8 cellular contexts compared by ENCODE assay signal in genomic region chr3:124887177-124887995, GRCh38. TPM values are rescaled to one million over a fixed set of nuclear protein-coding genes. Genes with fewer than 3 reads are reported as not detected.
A peak's percentile ranks its signal among the peaks of the same experiment; 100 is the strongest.
DNase-seq lines count a peak whose midpoint lies in the region; ATAC-seq, FAIRE-seq and TF ChIP-seq lines count a peak whose summit lies in the region.

Gene ITGB5 (minus strand): TSS chr3:124887365. CDS start chr3:124887000, 365 bp downstream.

- TF ChIP-seq CTCF in PC-9 (conservative IDR thresholded peaks at IDR 0.05) = no peak
- TF ChIP-seq CTCF in heart left ventricle (IDR thresholded peaks at IDR 0.05) = no peak
- TF ChIP-seq CTCF in pancreas (IDR thresholded peaks at IDR 0.05) = no peak

- no peak within 1 kb of the TSS for H2AFZ ChIP-seq in ACC112 (ENCODE audit: low read length, unreplicated experiment)
- peak within 1 kb of the TSS; percentile 93 for H2AFZ ChIP-seq in PC-9

- H3K4me3 ChIP-seq in ACC112 (ENCODE audit: low read depth, low read length) (peak within 1 kb of the TSS; percentile 84), PC-9 (peak within 1 kb of the TSS; percentile 84), heart left ventricle (peak within 1 kb of the TSS; percentile 62 to 99 (median 88)), pancreas (peak within 1 kb of the TSS; percentile 74 to 77 (median 76))

- peaks cover 27% of the 10 kb centered on the region for H3K4me1 ChIP-seq in ACC112 (ENCODE audit: control insufficient read depth, insufficient read depth, low read length, unreplicated experiment)
- peaks cover 41% of the 10 kb centered on the region for H3K4me1 ChIP-seq in PC-9 (replicated peaks; ENCODE audit: insufficient read depth)
- peaks cover 0 to 45% (median 30%) of the 10 kb centered on the region in 12 donors for H3K4me1 ChIP-seq in heart left ventricle
- no peaks in the 10 kb centered on the region for H3K4me1 ChIP-seq in pancreas

- FAIRE-seq in pancreas (lab: Jason Lieb, UNC) = no peak

- WGBS in heart left ventricle, 4 donors = 4% methylated on average over 72 to 79 of the region's 79 CpGs
- WGBS in pancreas, 2 donors = 4 to 10% methylated on average over 40 to 79 of the region's 79 CpGs

- intact Hi-C loops in PC-9 (cut with micrococcal nuclease; ENCODE audit: unreplicated experiment) (loop anchor here (1.0 to 2.0 kb wide), 2 partner anchors 8 to 101 kb away; no protein-coding TSS in a partner anchor), heart left ventricle (cut with DNase I) (loop anchor here in 9 of 10 donors (2.0 to 10.0 kb wide), 8 partner anchors 50 to 117 kb away; no protein-coding TSS in a partner anchor), pancreas (cut with DNase I) (no loop called here)

- CTCF ChIA-PET in PC-9 (lab: Charles Lee) = interaction anchor here (0.6 to 0.9 kb wide), 2 partner anchors 55 to 101 kb away, joined by 3 to 5 read pairs; no protein-coding TSS in a partner anchor

- peaks cover 19% of the 10 kb centered on the region; the same call in 1 of the 2 replicates for H3F3A ChIP-seq in PC-9 (ENCODE audit: insufficient read depth, low read depth)

- TF ChIP-seq POLR2A in heart left ventricle (IDR thresholded peaks at IDR 0.05) = peak in 1 of 2 donors; percentile 83

- H3K27ac ChIP-seq in ACC112 (ENCODE audit: low read depth, low read length) (peak within 1 kb of the TSS; percentile 64), PC-9 (peak within 1 kb of the TSS; percentile 69), heart left ventricle (peak within 1 kb of the TSS; percentile 77 to 97 (median 96)), pancreas (peak within 1 kb of the TSS; percentile 83 to 91 (median 86))

- H3K27me3 ChIP-seq in ACC112 (ENCODE audit: insufficient read depth, low read length) = no peaks in the 10 kb centered on the region
- no peaks in the 10 kb centered on the region for H3K27me3 ChIP-seq in PC-9 (ENCODE audit: insufficient read depth, low read depth)
- peaks cover 0 to 15% (median 0%) of the 10 kb centered on the region in 9 donors for H3K27me3 ChIP-seq in heart left ventricle
- no peaks in the 10 kb centered on the region for H3K27me3 ChIP-seq in pancreas

- BruUV-seq in PC-9 (replicated peaks; lab: Mats Ljungman, UMichigan) = TSS peak; percentile 80

- H3K36me3 ChIP-seq in ACC112 (ENCODE audit: insufficient read depth, low read length) (no peaks in the 10 kb centered on the region), PC-9 (ENCODE audit: low read depth) (peaks cover 11% of the 10 kb centered on the region; the same call in 1 of the 2 replicates), heart left ventricle (no peaks in the 10 kb centered on the region), pancreas (no peaks in the 10 kb centered on the region)

- no peaks in the 10 kb centered on the region for H3K9me2 ChIP-seq in PC-9 (ENCODE audit: insufficient read depth)

- POLR2A ChIA-PET in PC-9 (lab: Charles Lee; ENCODE audit: unreplicated experiment) = interaction anchor here (0.5 to 0.7 kb wide), 10 partner anchors 13 to 596 kb away, joined by 3 to 40 read pairs (median 4); no protein-coding TSS in a partner anchor

- no peaks in the 10 kb centered on the region for H4K20me1 ChIP-seq in PC-9 (ENCODE audit: insufficient read depth)

- H3K4me2 ChIP-seq in PC-9 = peak within 1 kb of the TSS; percentile 92

- DNase-seq in PC-9 (peak; percentile 56 to 89), amygdala (lab: John Stamatoyannopoulos, UW) (peak in 35 of 56 donors; percentile 7 to 63 (median 35)), heart left ventricle (peak; percentile 83 to 90 (median 85)), pancreas (peak; percentile 72 to 90 (median 83)), middle frontal gyrus (ENCODE audit: extremely low spot score, low spot score) (no peak)

- H3K79me2 ChIP-seq in ACC112 (ENCODE audit: control insufficient read depth, insufficient read depth, low read length, unreplicated experiment) (peaks cover 37% of the 10 kb centered on the region), PC-9 (ENCODE audit: low read depth) (peaks cover 41% of the 10 kb centered on the region)

- ATAC-seq in GM18502 (IDR thresholded peaks at IDR 0.05; ENCODE audit: poor library complexity, unreplicated experiment) (peak; percentile 75), HG03045 (IDR thresholded peaks at IDR 0.05; ENCODE audit: unreplicated experiment) (peak; percentile 55), heart left ventricle (peak; percentile 74 to 94 (median 88)), pancreas (peak; percentile 83 to 89 (median 88))

- H3K9me3 ChIP-seq in PC-9 (ENCODE audit: insufficient read depth, low read depth) = no peaks in the 10 kb centered on the region
- no peaks in the 10 kb centered on the region for H3K9me3 ChIP-seq in heart left ventricle
- H3K9me3 ChIP-seq in pancreas = no peaks in the 10 kb centered on the region

RNA-seq across cellular contexts. Expression of gene ITGB5, which starts in this region (rescaled TPM):
- 226 and 287 TPM in 2 replicates for total RNA-seq in PC-9 (2021)
- total RNA-seq in heart left ventricle = 100 to 1,000 TPM in 8 of 9 donors, 10 to 100 TPM in 1; 96.3 to 223 (median 118) TPM
- 100 to 1,000 TPM in 1 of 2 donors, 10 to 100 TPM in 1; 23.1 to 159 TPM for polyA plus RNA-seq in heart left ventricle
- 10 to 100 TPM; 18.9 to 69.9 (median 27.2) TPM for total RNA-seq in pancreas
- polyA plus RNA-seq in pancreas = 10 to 100 TPM in 1 of 2 donors, 1 to 10 TPM in 1; 9.5 to 15.1 TPM

Comparison
In these comparisons a context has a peak if more than half of its experiments do, and no peak if none do; other contexts are left out.
1. intact Hi-C loops: an anchor here in PC-9 (1.0 to 2.0 kb wide) and heart left ventricle (2.0 to 10.0 kb wide); none called in pancreas.